ENCODE assay signal across 8 cellular contexts in genomic region chr1:22704440-22705067, GRCh38. TPM values are rescaled to one million over a fixed set of nuclear protein-coding genes. Genes with fewer than 3 reads are reported as not detected.
DNase-seq lines count a peak whose midpoint lies in the region; ATAC-seq and TF ChIP-seq lines count a peak whose summit lies in the region.

No MANE protein-coding gene starts in this region.

- peak in 12 of 14 donors; percentile 18 to 79 (median 70) for DNase-seq in C1 segment of cervical spinal cord (lab: John Stamatoyannopoulos, UW)
- DNase-seq in H7: peak; percentile 85
- peak; percentile 59 for DNase-seq in NCI-H2196 treated with DMSO at 0.1 percent for 48 hours (lab: John Stamatoyannopoulos, UW; ENCODE audit: unreplicated experiment)
- DNase-seq in activated CD4-positive, CD25-positive, alpha-beta regulatory T cell treated with anti-CD3 and anti-CD28 coated beads, Interleukin-2, amount 50 U/mL, for 16 hours (ENCODE audit: low read depth, low spot score): peak; percentile 26
- DNase-seq in caudate nucleus (lab: John Stamatoyannopoulos, UW): peak; percentile 15 to 94 (median 73)
- peak; percentile 50 for DNase-seq in kidney epithelial cell (ENCODE audit: low read depth)
- DNase-seq in stimulated activated CD4-positive, alpha-beta T cell treated with anti-CD3 and anti-CD28 coated beads, Interleukin-1b, Interleukin-23, amount 100 ng/mL, for 24 hours (ENCODE audit: low read depth in 4 of 4, low spot score in 1 of 4): peak; percentile 56 to 77 (median 64)

- H3K4me3 ChIP-seq in H7 (ENCODE audit: insufficient read depth, low read depth, low read length) (no peak overlapping the region), kidney epithelial cell (ENCODE audit: low read depth, low read length) (no peak overlapping the region)

- no peak for ATAC-seq in GM18858 (IDR thresholded peaks at IDR 0.05; ENCODE audit: unreplicated experiment)

- peak; percentile 92 for TF ChIP-seq CTCF in kidney epithelial cell (IDR thresholded peaks at IDR 0.05; ENCODE audit: insufficient read depth, low read length, poor library complexity, severe bottlenecking)

- no peak overlapping the region for H3K27ac ChIP-seq in caudate nucleus (ENCODE audit: low read depth, low read length)

- H3K27me3 ChIP-seq in H7 (ENCODE audit: control insufficient read depth, insufficient read depth, low read length): peaks cover 2% of the 10 kb centered on the region
- H3K27me3 ChIP-seq in kidney epithelial cell (ENCODE audit: control insufficient read depth, insufficient read depth, low read length): no peaks in the 10 kb centered on the region

- H3K36me3 ChIP-seq in H7 (replicated peaks; ENCODE audit: control insufficient read depth, insufficient read depth, low read length) (no peaks in the 10 kb centered on the region), kidney epithelial cell (ENCODE audit: control insufficient read depth, insufficient read depth, low read length) (no peaks in the 10 kb centered on the region)

RNA-seq across cellular contexts. Expression of gene EPHB2, which starts 6.1 kb away (rescaled TPM):
- 12.3 and 14.8 TPM in 2 replicates for total RNA-seq in H7 (2014; rRNA removed; shearing (Covaris generic))
- total RNA-seq in kidney epithelial cell: 111 and 143 TPM in 2 replicates

RNA-seq across cellular contexts. Expression of gene C1QB, which starts 51.5 kb away (rescaled TPM):
- not detected in 2 replicates for total RNA-seq in H7 (2014; rRNA removed; shearing (Covaris generic))
- total RNA-seq in kidney epithelial cell: 2.8 and 4.6 TPM in 2 replicates

Comparison
In these comparisons a context has a peak if more than half of its experiments do, and no peak if none do; other contexts are left out.
1. DNase-seq: peak in every context shown above with its lines; median percentile 85 in H7; 73 in caudate nucleus; 70 in C1 segment of cervical spinal cord; 64 in stimulated activated CD4-positive, alpha-beta T cell treated with anti-CD3 and anti-CD28 coated beads, Interleukin-1b, Interleukin-23, amount 100 ng/mL, for 24 hours; 59 in NCI-H2196 treated with DMSO at 0.1 percent for 48 hours; 50 in kidney epithelial cell; 26 in activated CD4-positive, CD25-positive, alpha-beta regulatory T cell treated with anti-CD3 and anti-CD28 coated beads, Interleukin-2, amount 50 U/mL, for 16 hours.